Comparison of ENCODE assay signal across 29 cellular contexts in genomic region chr12:16893426-16893825, GRCh38.
"Had no signal": no experiment of that assay in that cellular context is flagged by ENCODE, and none has a peak within 500 bp of the region (broad histone marks: within the 10 kb centered on the region; RNA-seq: fewer than 3 reads in every experiment).

No MANE protein-coding gene starts in this region.

- DNase-seq: naive thymus-derived CD8-positive, alpha-beta T cell; nephron progenitor cell; occipital lobe; ovary; posterior cingulate gyrus; psoas muscle; right cardiac atrium; right lobe of liver; sigmoid colon; small intestine; stimulated activated CD4-positive, alpha-beta T cell treated with anti-CD3 and anti-CD28 coated beads, Interleukin-15, amount 100 ng/mL, for 24 hours; stimulated activated CD4-positive, alpha-beta T cell treated with anti-CD3 and anti-CD28 coated beads, Interleukin-2, amount 100 ng/mL, for 24 hours; stimulated activated CD4-positive, alpha-beta T cell treated with anti-CD3 and anti-CD28 coated beads, Interleukin-2, amount 100 ng/mL, for 48 hours; stimulated activated CD4-positive, alpha-beta T cell treated with anti-CD3 and anti-CD28 coated beads, Interleukin-4, amount 100 ng/mL, for 24 hours; stimulated activated naive B cell treated with anti-CD40 and anti-IgM and Interleukin-4, amounts not matched to agents 10 μg/mL and 1 μg/mL and 100 μg/mL, for 72 hours; stimulated activated naive CD4-positive, alpha-beta T cell treated with Interleukin-2 at 50 U/mL for 16 hours; stomach; thyroid gland; trophoblast cell; uterus had no signal

- H3K27me3 ChIP-seq: neural progenitor cell, ovary, right lobe of liver, sigmoid colon, stomach, thyroid gland, tibial nerve, upper lobe of left lung, uterus had no signal

- H3K4me1 Mint-ChIP-seq: naive thymus-derived CD8-positive, alpha-beta T cell; nephron progenitor cell; neural progenitor cell; stimulated activated effector memory CD8-positive, alpha-beta T cell treated with anti-CD3 and anti-CD28 coated beads, Interleukin-12 subunit alpha, Interleukin-12 subunit beta, amount 100 ng/mL, for 72 hours; stimulated activated naive B cell treated with anti-CD40 and anti-IgM and Interleukin-4, amounts not matched to agents 10 μg/mL and 1 μg/mL and 100 μg/mL, for 72 hours had no signal

- H3K27ac Mint-ChIP-seq: naive thymus-derived CD8-positive, alpha-beta T cell; natural killer cell treated with Interleukin-12 subunit alpha and Interleukin-12 subunit beta and Interleukin-15 and Interleukin-18, amount 100 ng/mL, for 72 hours; nephron progenitor cell; neural progenitor cell; progenitor cell of endocrine pancreas; stimulated activated effector memory CD8-positive, alpha-beta T cell treated with anti-CD3 and anti-CD28 coated beads, Interleukin-12 subunit alpha, Interleukin-12 subunit beta, amount 100 ng/mL, for 72 hours; stimulated activated naive B cell treated with anti-CD40 and anti-IgM and Interleukin-4, amounts not matched to agents 10 μg/mL and 1 μg/mL and 100 μg/mL, for 72 hours; stimulated activated naive CD8-positive, alpha-beta T cell treated with anti-CD3 and anti-CD28 coated beads, Interleukin-15, Interleukin-2, amounts not matched to agents 100 ng/mL and 50 ng/mL, for 24 hours had no signal

- H3K36me3 ChIP-seq: neural progenitor cell, ovary, right lobe of liver, sigmoid colon, stomach, thoracic aorta, thyroid gland, tibial nerve, upper lobe of left lung, uterus had no signal

- H3K36me3 Mint-ChIP-seq: naive thymus-derived CD8-positive, alpha-beta T cell; stimulated activated effector memory CD8-positive, alpha-beta T cell treated with anti-CD3 and anti-CD28 coated beads, Interleukin-12 subunit alpha, Interleukin-12 subunit beta, amount 100 ng/mL, for 72 hours; stimulated activated naive B cell treated with anti-CD40 and anti-IgM and Interleukin-4, amounts not matched to agents 10 μg/mL and 1 μg/mL and 100 μg/mL, for 72 hours had no signal

- H3K9me3 ChIP-seq: ovary, right lobe of liver, thoracic aorta, thyroid gland, upper lobe of left lung, uterus had no signal

- H3K4me3 ChIP-seq: neural progenitor cell, ovary, psoas muscle, right lobe of liver, sigmoid colon, stomach, thoracic aorta, thyroid gland, tibial nerve, upper lobe of left lung, uterus had no signal

- H3K27me3 Mint-ChIP-seq: naive thymus-derived CD8-positive, alpha-beta T cell; natural killer cell treated with Interleukin-12 subunit alpha and Interleukin-12 subunit beta and Interleukin-15 and Interleukin-18, amount 100 ng/mL, for 72 hours; progenitor cell of endocrine pancreas; stimulated activated naive B cell treated with anti-CD40 and anti-IgM and Interleukin-4, amounts not matched to agents 10 μg/mL and 1 μg/mL and 100 μg/mL, for 72 hours; stimulated activated naive CD8-positive, alpha-beta T cell treated with anti-CD3 and anti-CD28 coated beads, Interleukin-15, Interleukin-2, amounts not matched to agents 100 ng/mL and 50 ng/mL, for 24 hours had no signal

- H3K4me1 ChIP-seq: neural progenitor cell, parathyroid adenoma, psoas muscle, right lobe of liver, sigmoid colon, stomach, thyroid gland, tibial nerve, upper lobe of left lung, uterus had no signal

- ATAC-seq: naive thymus-derived CD8-positive, alpha-beta T cell; natural killer cell treated with Interleukin-12 subunit alpha and Interleukin-12 subunit beta and Interleukin-15 and Interleukin-18, amount 100 ng/mL, for 72 hours; psoas muscle; right cardiac atrium; right lobe of liver; stimulated activated effector memory CD8-positive, alpha-beta T cell treated with anti-CD3 and anti-CD28 coated beads, Interleukin-12 subunit alpha, Interleukin-12 subunit beta, amount 100 ng/mL, for 72 hours; stimulated activated naive B cell treated with anti-CD40 and anti-IgM and Interleukin-4, amounts not matched to agents 10 μg/mL and 1 μg/mL and 100 μg/mL, for 72 hours had no signal

- H3K4me3 Mint-ChIP-seq: naive thymus-derived CD8-positive, alpha-beta T cell; natural killer cell treated with Interleukin-12 subunit alpha and Interleukin-12 subunit beta and Interleukin-15 and Interleukin-18, amount 100 ng/mL, for 72 hours; nephron progenitor cell; neural progenitor cell; stimulated activated effector memory CD8-positive, alpha-beta T cell treated with anti-CD3 and anti-CD28 coated beads, Interleukin-12 subunit alpha, Interleukin-12 subunit beta, amount 100 ng/mL, for 72 hours; stimulated activated naive B cell treated with anti-CD40 and anti-IgM and Interleukin-4, amounts not matched to agents 10 μg/mL and 1 μg/mL and 100 μg/mL, for 72 hours; stimulated activated naive CD8-positive, alpha-beta T cell treated with anti-CD3 and anti-CD28 coated beads, Interleukin-15, Interleukin-2, amounts not matched to agents 100 ng/mL and 50 ng/mL, for 24 hours had no signal

- H3K27ac ChIP-seq: neural progenitor cell, ovary, parathyroid adenoma, psoas muscle, right lobe of liver, sigmoid colon, stomach, thoracic aorta, thyroid gland, tibial nerve, upper lobe of left lung, uterus had no signal
